24 cellular contexts compared by ENCODE assay signal in the genomic region with DNA sequence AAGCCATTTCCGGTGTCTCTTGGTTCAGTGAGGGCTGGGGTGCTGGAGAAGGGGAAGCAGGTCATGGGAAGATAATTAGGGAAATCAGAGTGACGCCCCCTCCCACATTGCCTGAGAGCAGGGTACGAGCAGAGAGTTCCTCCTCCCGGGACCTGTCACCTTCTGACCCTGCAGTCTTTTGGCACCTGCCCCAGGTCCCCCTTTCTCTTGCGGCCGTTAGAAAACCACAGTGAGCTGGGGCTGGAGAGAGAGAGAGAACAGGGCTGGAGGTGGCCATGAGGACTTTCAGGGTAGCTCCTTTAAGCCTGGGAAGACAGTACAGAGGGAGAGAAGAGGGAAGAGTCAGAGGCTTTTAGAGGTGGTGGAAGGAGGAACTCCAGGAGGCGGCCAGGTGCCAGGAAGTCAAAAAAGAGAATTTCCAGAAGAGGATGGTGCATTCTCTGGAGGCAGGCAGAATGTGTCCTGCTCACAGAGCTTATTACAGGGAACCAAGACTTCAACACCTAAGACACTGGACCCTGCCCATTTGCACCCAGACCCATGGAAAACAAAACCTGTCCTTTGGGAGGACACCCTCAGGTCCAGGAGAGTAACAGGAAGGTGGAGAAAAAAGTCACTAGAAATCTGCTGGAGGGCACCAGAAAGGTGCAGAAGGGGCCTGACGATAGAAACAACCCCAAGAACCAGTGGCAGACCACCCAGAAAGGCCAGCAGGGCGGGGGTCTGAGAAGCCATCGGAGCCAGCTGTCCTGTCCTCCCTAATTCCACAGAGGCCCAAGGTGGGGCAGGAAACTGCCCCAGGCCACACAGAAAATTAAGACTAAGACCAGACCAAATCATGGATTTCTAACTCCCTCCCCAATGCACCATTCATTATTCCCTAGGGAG. TPM values are rescaled to one million over a fixed set of nuclear protein-coding genes. Genes with fewer than 3 reads are reported as not detected.
DNase-seq lines count a peak whose midpoint lies in the region; ATAC-seq and TF ChIP-seq lines count a peak whose summit lies in the region.
"Had no signal": no experiment of that assay in that cellular context is flagged by ENCODE, and none has a peak within 500 bp of the region (broad histone marks: within the 10 kb centered on the region; RNA-seq: fewer than 3 reads in every experiment).

No MANE protein-coding gene starts in this region.

- no peak overlapping the region for H3K27ac ChIP-seq in lower lobe of right lung
- H3K27ac ChIP-seq: cardiac muscle cell, gastroesophageal sphincter, pancreas, right lobe of liver had no signal

- peaks cover 21% of the 10 kb centered on the region for H3K27me3 ChIP-seq in lower lobe of right lung (ENCODE audit: low read depth)
- H3K27me3 ChIP-seq: pancreas, right lobe of liver had no signal

- H3K36me3 ChIP-seq in lower lobe of right lung: no peaks in the 10 kb centered on the region
- H3K36me3 ChIP-seq: cardiac muscle cell, gastroesophageal sphincter, pancreas, right lobe of liver had no signal

- H3K4me1 Mint-ChIP-seq in T-helper 1 cell treated with Interleukin-12 subunit alpha and Interleukin-12 subunit beta and Interleukin-4 antibody, amounts not matched to agents 30 μg/mL and 1 μg/mL, for 36 hours (ENCODE audit: low read depth): peaks cover 57% of the 10 kb centered on the region
- H3K4me1 Mint-ChIP-seq in Calu3 (ENCODE audit: low read depth, unreplicated experiment): no peaks in the 10 kb centered on the region

- H3K9me3 Mint-ChIP-seq in T-helper 1 cell treated with Interleukin-12 subunit alpha and Interleukin-12 subunit beta and Interleukin-4 antibody, amounts not matched to agents 30 μg/mL and 1 μg/mL, for 36 hours: no peaks in the 10 kb centered on the region
- H3K9me3 Mint-ChIP-seq in Calu3 (ENCODE audit: low read depth, unreplicated experiment): no peaks in the 10 kb centered on the region
- H3K9me3 Mint-ChIP-seq: naive thymus-derived CD4-positive, alpha-beta T cell had no signal

- DNase-seq in T-helper 1 cell: no peak
- peak; percentile 31 for DNase-seq in CD1c-positive myeloid dendritic cell (ENCODE audit: extremely low spot score)
- DNase-seq in activated T-cell treated with anti-CD3 and anti-CD28 coated beads, Interleukin-2, amount 50 U/mL, for 48 hours: peak; percentile 12 to 17
- peak; percentile 17 for DNase-seq in lower lobe of right lung
- no peak for DNase-seq in DMS153 treated with DMSO at 0.1 percent for 48 hours (lab: John Stamatoyannopoulos, UW; ENCODE audit: unreplicated experiment)
- no peak for DNase-seq in Calu3
- DNase-seq: activated CD4-positive, alpha-beta T cell treated with anti-CD3 and anti-CD28 coated beads for 48 hours; amniotic stem cell; mesenchymal stem cell; NCI-H1417 treated with DMSO at 0.1 percent for 48 hours; NCI-H2171; NCI-H526 treated with DMSO at 0.1 percent for 48 hours; stimulated activated naive CD4-positive, alpha-beta T cell treated with Interleukin-2 at 50 U/mL for 16 hours; trophoblast cell had no signal

- H3K36me3 Mint-ChIP-seq in T-helper 1 cell treated with Interleukin-12 subunit alpha and Interleukin-12 subunit beta and Interleukin-4 antibody, amounts not matched to agents 30 μg/mL and 1 μg/mL, for 36 hours (ENCODE audit: low read depth): peaks cover 3% of the 10 kb centered on the region
- no peaks in the 10 kb centered on the region for H3K36me3 Mint-ChIP-seq in Calu3 (ENCODE audit: insufficient read depth, unreplicated experiment)
- H3K36me3 Mint-ChIP-seq: naive thymus-derived CD4-positive, alpha-beta T cell had no signal

- peaks cover 60% of the 10 kb centered on the region for H3K27me3 Mint-ChIP-seq in T-helper 1 cell treated with Interleukin-12 subunit alpha and Interleukin-12 subunit beta and Interleukin-4 antibody, amounts not matched to agents 30 μg/mL and 1 μg/mL, for 36 hours (ENCODE audit: low read depth)
- peaks cover 85% of the 10 kb centered on the region for H3K27me3 Mint-ChIP-seq in Calu3 (ENCODE audit: unreplicated experiment)

- no peak overlapping the region for H3K4me3 ChIP-seq in lower lobe of right lung
- H3K4me3 ChIP-seq: cardiac muscle cell, gastroesophageal sphincter, pancreas, right lobe of liver had no signal

- intact Hi-C loops in lower lobe of right lung (cut with DNase I) (no loop called here), Calu3 (cut with micrococcal nuclease; ENCODE audit: unreplicated experiment) (loop anchor here (10.0 kb wide), 1 partner anchor 1263 kb away; no protein-coding TSS in a partner anchor)

- no peaks in the 10 kb centered on the region for H3K9me3 ChIP-seq in lower lobe of right lung
- H3K9me3 ChIP-seq: gastroesophageal sphincter, pancreas, right lobe of liver had no signal

- no peaks in the 10 kb centered on the region for H3K4me1 ChIP-seq in lower lobe of right lung
- H3K4me1 ChIP-seq: gastroesophageal sphincter, pancreas, right lobe of liver had no signal

- TF ChIP-seq CTCF in lower lobe of right lung (IDR thresholded peaks at IDR 0.05): no peak
- TF ChIP-seq CTCF in Calu3 (IDR thresholded peaks at IDR 0.05; ENCODE audit: unreplicated experiment): no peak

- ATAC-seq in lower lobe of right lung (no peak), GM18858 (IDR thresholded peaks at IDR 0.05; ENCODE audit: unreplicated experiment) (no peak)
- ATAC-seq: gastroesophageal sphincter; HCT116; naive thymus-derived CD4-positive, alpha-beta T cell; pancreas; right lobe of liver had no signal

- peak overlapping the region; percentile 22 for H3K4me3 Mint-ChIP-seq in T-helper 1 cell treated with Interleukin-12 subunit alpha and Interleukin-12 subunit beta and Interleukin-4 antibody, amounts not matched to agents 30 μg/mL and 1 μg/mL, for 36 hours
- no peak overlapping the region for H3K4me3 Mint-ChIP-seq in Calu3 (ENCODE audit: low read depth, unreplicated experiment)

- CTCF ChIA-PET in Calu3 (lab: Charles Lee): no interaction called here

- peak overlapping the region; percentile 65 for H3K27ac Mint-ChIP-seq in T-helper 1 cell treated with Interleukin-12 subunit alpha and Interleukin-12 subunit beta and Interleukin-4 antibody, amounts not matched to agents 30 μg/mL and 1 μg/mL, for 36 hours
- no peak overlapping the region for H3K27ac Mint-ChIP-seq in Calu3 (ENCODE audit: unreplicated experiment)

- no TSS peak for BruUV-seq in Calu3 (replicated peaks; lab: Mats Ljungman, UMichigan)

RNA-seq across cellular contexts. Expression of a gene that starts 6.5 kb away (rescaled TPM):
- total RNA-seq in lower lobe of right lung (0.59 TPM), Calu3 (2022) (0.24 and 0.86 TPM in 2 replicates)

RNA-seq across cellular contexts. Expression of a gene that starts 42.5 kb away (rescaled TPM):
- not detected for total RNA-seq in lower lobe of right lung
- not detected in 2 replicates for total RNA-seq in Calu3 (2022)
- total RNA-seq: A172, cardiac muscle cell, gastroesophageal sphincter, pancreas, right lobe of liver, SK-MEL-5 had no signal

RNA-seq across cellular contexts. Expression of a gene that starts 55.6 kb away (rescaled TPM):
- total RNA-seq in lower lobe of right lung (3.9 TPM), Calu3 (2022) (0.80 TPM in 1 of 2 replicates, not detected in the other)
- total RNA-seq: cardiac muscle cell, right lobe of liver, SK-MEL-5 had no signal

Comparison
In these comparisons a context has a peak if more than half of its experiments do, and no peak if none do; other contexts are left out.
1. DNase-seq: peak in CD1c-positive myeloid dendritic cell (single experiment), activated T-cell treated with anti-CD3 and anti-CD28 coated beads, Interleukin-2, amount 50 U/mL, for 48 hours (2 of 2) and lower lobe of right lung (single experiment); none in T-helper 1 cell (0 of 5), DMS153 treated with DMSO at 0.1 percent for 48 hours (single experiment) and Calu3 (single experiment).